In the genomic region with DNA sequence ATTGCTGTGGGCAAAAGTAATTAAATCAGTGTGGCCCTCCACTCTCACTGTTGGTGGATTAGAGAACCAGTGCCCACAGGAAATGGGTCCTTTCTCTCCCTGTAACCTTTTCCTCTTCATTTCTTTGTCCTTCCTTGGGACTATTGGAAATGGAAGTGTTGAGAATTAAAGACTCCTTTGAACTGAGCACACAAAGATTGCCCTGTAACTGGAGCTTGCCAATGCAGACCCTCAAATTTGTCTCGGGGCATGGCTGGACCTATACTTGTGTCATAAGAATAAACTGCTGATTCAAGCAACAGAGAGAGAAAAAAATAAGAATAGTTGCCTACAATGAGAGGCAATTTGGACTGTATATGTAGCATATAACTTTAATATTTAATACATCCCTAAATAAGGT, we compare ENCODE assay signal across 11 cellular contexts. TPM values are rescaled to one million over a fixed set of nuclear protein-coding genes. Genes with fewer than 3 reads are reported as not detected.
"Had no signal": no experiment of that assay in that cellular context is flagged by ENCODE, and none has a peak within 500 bp of the region (broad histone marks: within the 10 kb centered on the region; RNA-seq: fewer than 3 reads in every experiment).

No MANE protein-coding gene starts in this region.

- H3K9ac ChIP-seq: GM23248 had no signal

- ATAC-seq: HCT116, HepG2 had no signal

- DNase-seq: GM23248, GOT3, H7, HFFc6 had no signal

- H2AFZ ChIP-seq: GM23248 had no signal

- H3K27me3 Mint-ChIP-seq: IgD-negative memory B cell had no signal

- H3K4me3 Mint-ChIP-seq: HFFc6, IgD-negative memory B cell had no signal

- H3K27ac ChIP-seq: GM23248, HL-60 had no signal

- H3K9me3 Mint-ChIP-seq: HFFc6, IgD-negative memory B cell had no signal

- H3K36me3 ChIP-seq: HAP-1 had no signal

- H3K4me3 ChIP-seq: GM23248, HAP-1 had no signal

- H3K9me3 ChIP-seq: HAP-1 had no signal

- H3K27ac Mint-ChIP-seq: HFFc6 had no signal

RNA-seq across cellular contexts. Expression of gene KCNV2, which starts 13.7 kb away (rescaled TPM):
- total RNA-seq: GM23248, H4, HepG2, HFFc6, HT1080 had no signal
- polyA plus RNA-seq: GM23248, HepG2, IgD-negative memory B cell had no signal
